In genomic region chr10:11685787-11686218, GRCh38 we compare ENCODE assay signal across 8 cellular contexts. TPM values are rescaled to one million over a fixed set of nuclear protein-coding genes. Genes with fewer than 3 reads are reported as not detected.
DNase-seq lines count a peak whose midpoint lies in the region; ATAC-seq and TF ChIP-seq lines count a peak whose summit lies in the region.

No MANE protein-coding gene starts in this region.

- no peak for TF ChIP-seq EP300 in suprapubic skin (IDR thresholded peaks at IDR 0.05)

- TF ChIP-seq CTCF in AG04450 (IDR thresholded peaks at IDR 0.05; ENCODE audit: low read depth, low read length) (no peak), suprapubic skin (IDR thresholded peaks at IDR 0.05) (no peak), omental fat pad (IDR thresholded peaks at IDR 0.05) (no peak)

- H3K27ac Mint-ChIP-seq in activated naive CD8-positive, alpha-beta T cell treated with anti-CD3 and anti-CD28 coated beads, Interleukin-2, amount 50 U/mL, for 24 hours, result peak overlapping the region; percentile 41

- TF ChIP-seq POLR2A in suprapubic skin (IDR thresholded peaks at IDR 0.05), result no peak

- no peak for DNase-seq in AG04450 (ENCODE audit: low read depth, low spot score)
- peak; percentile 86 for DNase-seq in NOMO-1 treated with DMSO at 0.1 percent for 48 hours (lab: John Stamatoyannopoulos, UW; ENCODE audit: unreplicated experiment)
- peak; percentile 23 for DNase-seq in activated naive CD8-positive, alpha-beta T cell treated with anti-CD3 and anti-CD28 coated beads, Interleukin-2, amount 50 U/mL, for 24 hours
- peak; percentile 93 for DNase-seq in kidney glomerular epithelial cell (lab: John Stamatoyannopoulos, UW)
- DNase-seq in suprapubic skin (ENCODE audit: low spot score in 2 of 2), result peak in 1 of 2 donors; percentile 83
- no peak for DNase-seq in omental fat pad (ENCODE audit: low spot score)

- H3K27me3 ChIP-seq in AG04450 (ENCODE audit: control insufficient read depth, insufficient read depth, low read length) (peaks cover 4% of the 10 kb centered on the region), suprapubic skin (peaks cover 5% of the 10 kb centered on the region)

- H3K4me3 Mint-ChIP-seq in activated naive CD8-positive, alpha-beta T cell treated with anti-CD3 and anti-CD28 coated beads, Interleukin-2, amount 50 U/mL, for 24 hours, result no peak overlapping the region

- H3K27ac ChIP-seq in AG04450 (ENCODE audit: low read depth, low read length) (no peak overlapping the region), suprapubic skin (peak overlapping the region; percentile 83)

- no peaks in the 10 kb centered on the region for H3K27me3 Mint-ChIP-seq in activated naive CD8-positive, alpha-beta T cell treated with anti-CD3 and anti-CD28 coated beads, Interleukin-2, amount 50 U/mL, for 24 hours

- H3K9me3 Mint-ChIP-seq in activated naive CD8-positive, alpha-beta T cell treated with anti-CD3 and anti-CD28 coated beads, Interleukin-2, amount 50 U/mL, for 24 hours, result no peaks in the 10 kb centered on the region

- ATAC-seq in GM18867 (IDR thresholded peaks at IDR 0.05; ENCODE audit: unreplicated experiment) (peak; percentile 33), GM21786 (IDR thresholded peaks at IDR 0.05; ENCODE audit: unreplicated experiment) (no peak), omental fat pad (ENCODE audit: low FRiP score) (no peak)
- no peak for ATAC-seq in activated naive CD8-positive, alpha-beta T cell treated with anti-CD3 and anti-CD28 coated beads, Interleukin-2, amount 50 U/mL, for 24 hours

- CTCF ChIA-PET in AG04450 (lab: Charles Lee), result interaction anchor here (0.5 to 2.1 kb wide), 5 partner anchors 24 to 209 kb away, joined by 3 to 7 read pairs (median 3); no protein-coding TSS in a partner anchor

- 20% methylated on average over 7 of the region's 7 CpGs for WGBS in suprapubic skin

- H3K36me3 Mint-ChIP-seq in activated naive CD8-positive, alpha-beta T cell treated with anti-CD3 and anti-CD28 coated beads, Interleukin-2, amount 50 U/mL, for 24 hours (ENCODE audit: low read depth), result no peaks in the 10 kb centered on the region

- peaks cover 39% of the 10 kb centered on the region for H3K4me1 ChIP-seq in suprapubic skin

- POLR2A ChIA-PET in AG04450 (lab: Yijun Ruan, JAX), result no interaction called here

- H3K4me1 Mint-ChIP-seq in activated naive CD8-positive, alpha-beta T cell treated with anti-CD3 and anti-CD28 coated beads, Interleukin-2, amount 50 U/mL, for 24 hours, result peaks cover 55% of the 10 kb centered on the region

- H3K36me3 ChIP-seq in suprapubic skin, result no peaks in the 10 kb centered on the region

- H3K9me3 ChIP-seq in AG04450 (ENCODE audit: control insufficient read depth, insufficient read depth, low read length) (no peaks in the 10 kb centered on the region), suprapubic skin (no peaks in the 10 kb centered on the region)

- peak overlapping the region; percentile 7; the same call in 1 of the 2 replicates for H3K4me3 ChIP-seq in AG04450 (ENCODE audit: low read depth, low read length)
- peak overlapping the region; percentile 37 for H3K4me3 ChIP-seq in suprapubic skin

RNA-seq across cellular contexts. Expression of gene ECHDC3, which starts 56.4 kb away (rescaled TPM):
- 1.3 and 1.5 TPM in 2 replicates for polyA plus RNA-seq in AG04450 (2011; rRNA removed)
- polyA minus RNA-seq in AG04450 (2011; rRNA and poly(A)+ RNA removed), result 1.4 TPM in 2 replicates
- 10 to 100 TPM; 47.5 to 92.8 (median 76.6) TPM for total RNA-seq in suprapubic skin
- total RNA-seq in omental fat pad, result 100 to 1,000 TPM; 138 to 577 (median 292) TPM

Comparison
In these comparisons a context has a peak if more than half of its experiments do, and no peak if none do; other contexts are left out.
1. DNase-seq: peak in NOMO-1 treated with DMSO at 0.1 percent for 48 hours (single experiment), activated naive CD8-positive, alpha-beta T cell treated with anti-CD3 and anti-CD28 coated beads, Interleukin-2, amount 50 U/mL, for 24 hours (single experiment) and kidney glomerular epithelial cell (single experiment); none in AG04450 (single experiment) and omental fat pad (single experiment).